ENCODE assay signal across 12 cellular contexts in genomic region chr3:195151402-195151801, GRCh38.
DNase-seq lines count a peak whose midpoint lies in the region; ATAC-seq, FAIRE-seq and TF ChIP-seq lines count a peak whose summit lies in the region.
"Had no signal": no experiment of that assay in that cellular context is flagged by ENCODE, and none has a peak within 500 bp of the region (broad histone marks: within the 10 kb centered on the region; RNA-seq: fewer than 3 reads in every experiment).

No MANE protein-coding gene starts in this region.

- H3K4me1 ChIP-seq in heart right ventricle (peaks cover 34 to 100% (median 93%) of the 10 kb centered on the region in 9 donors), mucosa of rectum (ENCODE audit: control insufficient read depth in 2 of 2, insufficient read depth in 2 of 2, low read length in 2 of 2) (peaks cover 26 to 61% of the 10 kb centered on the region in 2 donors), transverse colon (peaks cover 34 to 84% (median 50%) of the 10 kb centered on the region in 4 donors)

- H3K36me3 ChIP-seq in heart right ventricle, result no peaks in the 10 kb centered on the region
- H3K36me3 ChIP-seq in mucosa of rectum (ENCODE audit: control insufficient read depth in 2 of 2, insufficient read depth in 2 of 2, low read length in 2 of 2), result no peaks in the 10 kb centered on the region
- no peaks in the 10 kb centered on the region for H3K36me3 ChIP-seq in transverse colon

- 72 to 76% methylated on average over 3 of the region's 3 CpGs for WGBS in heart right ventricle, 2 donors
- WGBS in transverse colon (ENCODE audit: low coverage in 1 of 2), 2 donors, result 58 to 73% methylated on average over 3 of the region's 3 CpGs

- DNase-seq in heart right ventricle (no peak), Right ventricle myocardium inferior (ENCODE audit: missing footprints) (no peak), coronary artery (ENCODE audit: low spot score) (no peak), transverse colon (no peak), foreskin fibroblast (no peak), GM12891 (ENCODE audit: insufficient read length, low spot score) (no peak)
- DNase-seq: activated CD4-positive, alpha-beta T cell treated with anti-CD3 and anti-CD28 coated beads, Interleukin-2, amount 10 ng/mL, durations not matched to agents 24 days and 14 days; activated T-cell treated with anti-CD3 and anti-CD28 coated beads, Interleukin-2, amount 50 U/mL, for 48 hours; NCI-H1105 treated with DMSO at 0.1 percent for 48 hours had no signal

- no peaks in the 10 kb centered on the region for H3K27me3 ChIP-seq in heart right ventricle
- no peaks in the 10 kb centered on the region for H3K27me3 ChIP-seq in mucosa of rectum (ENCODE audit: control insufficient read depth in 2 of 2, insufficient read depth in 2 of 2, low read length in 2 of 2)
- H3K27me3 ChIP-seq in transverse colon, result no peaks in the 10 kb centered on the region

- TF ChIP-seq EP300 in transverse colon (IDR thresholded peaks at IDR 0.05; ENCODE audit: low read depth), result no peak

- intact Hi-C loops in heart right ventricle (cut with DNase I) (loop anchor here in 7 of 10 donors (5.0 to 10.0 kb wide), 7 partner anchors 34 to 464 kb away; partner anchors contain the start of gene FAM43A (in 1 of the 7)), Right ventricle myocardium inferior (cut with DNase I) (no loop called here), transverse colon (cut with DNase I; ENCODE audit: low total_unique reads) (loop anchor here (10.0 kb wide), 1 partner anchor 103 kb away; no protein-coding TSS in a partner anchor)

- H3K9me3 ChIP-seq in heart right ventricle (no peaks in the 10 kb centered on the region), mucosa of rectum (ENCODE audit: control insufficient read depth in 2 of 2, low read length in 2 of 2) (no peaks in the 10 kb centered on the region), transverse colon (no peaks in the 10 kb centered on the region)

- no peak overlapping the region for H3K9ac ChIP-seq in mucosa of rectum (ENCODE audit: low read depth in 1 of 2, low read length in 2 of 2)

- peak overlapping the region in 9 of 10 donors; percentile 68 to 92 (median 83) for H3K27ac ChIP-seq in heart right ventricle
- H3K27ac ChIP-seq in coronary artery, result peak overlapping the region; percentile 24 to 79
- H3K27ac ChIP-seq in mucosa of rectum (ENCODE audit: low read depth in 2 of 2, low read length in 2 of 2), result peak overlapping the region; percentile 61 to 74
- H3K27ac ChIP-seq in transverse colon, result peak overlapping the region; percentile 80 to 89 (median 85)

- H3K4me3 ChIP-seq in heart right ventricle (no peak overlapping the region), coronary artery (no peak overlapping the region), mucosa of rectum (ENCODE audit: low read length in 2 of 2) (no peak overlapping the region), transverse colon (no peak overlapping the region), foreskin fibroblast (ENCODE audit: low read depth in 1 of 2, low read length in 2 of 2) (no peak overlapping the region)

- in situ Hi-C loops in transverse colon (cut with MboI; ENCODE audit: low pct_ligation_motif_present in 1 of 4, low pct_unique_long_range_greater_than_20kb in 1 of 4, low sequenced_read_pairs in 3 of 4), result no loop called here

- no peak for TF ChIP-seq CTCF in heart right ventricle (IDR thresholded peaks at IDR 0.05)
- TF ChIP-seq CTCF in coronary artery (IDR thresholded peaks at IDR 0.05), result no peak
- no peak for TF ChIP-seq CTCF in transverse colon (IDR thresholded peaks at IDR 0.05)
- no peak for TF ChIP-seq CTCF in foreskin fibroblast (IDR thresholded peaks at IDR 0.05; ENCODE audit: low read depth, low read length)

- ATAC-seq in heart right ventricle, result no peak
- ATAC-seq in Right ventricle myocardium inferior, result no peak
- ATAC-seq in GM21390 (IDR thresholded peaks at IDR 0.05; ENCODE audit: unreplicated experiment), result no peak

- no peak for FAIRE-seq in GM12891 (lab: Jason Lieb, UNC)
- FAIRE-seq: frontal cortex had no signal

- TF ChIP-seq POLR2A in transverse colon (IDR thresholded peaks at IDR 0.05) (no peak), GM12891 (IDR thresholded peaks at IDR 0.05; ENCODE audit: low read depth, low read length) (no peak)

TF ChIP-seq in GM12891, 5 proteins besides CTCF, POLR2A, EP300 and RAD21:
- TF ChIP-seq POLR2AphosphoS5 (IDR thresholded peaks at IDR 0.05; ENCODE audit: low read depth, low read length), result no peak
- TF ChIP-seq PAX5 (IDR thresholded peaks at IDR 0.05; ENCODE audit: insufficient read depth, low read length, severe bottlenecking), result no peak
- TF ChIP-seq TAF1 (IDR thresholded peaks at IDR 0.05; ENCODE audit: low read depth, low read length), result no peak
- no peak for TF ChIP-seq POU2F2 (IDR thresholded peaks at IDR 0.05; ENCODE audit: low read depth, low read length)
- TF ChIP-seq SPI1 (IDR thresholded peaks at IDR 0.05; ENCODE audit: low read depth, low read length), result no peak
